20 cellular contexts compared by ENCODE assay signal in the genomic region with DNA sequence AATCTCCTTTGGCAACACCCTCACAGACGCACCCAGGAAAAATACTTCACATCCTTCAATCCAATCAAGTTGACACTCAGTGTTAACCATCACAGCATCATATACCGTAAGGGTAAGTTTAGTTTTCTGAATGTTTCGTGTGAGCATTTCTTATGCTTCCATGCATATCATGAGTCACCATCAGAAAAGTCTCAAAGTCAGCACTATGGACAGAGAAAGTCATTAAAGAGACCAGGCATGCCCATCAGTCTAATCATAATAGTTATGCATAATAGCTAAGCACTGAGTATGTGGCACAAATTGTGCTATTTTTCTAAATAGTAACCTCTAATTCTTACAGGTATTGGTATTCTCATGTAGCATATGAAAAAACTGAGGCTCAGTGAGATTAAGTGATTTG.
DNase-seq lines count a peak whose midpoint lies in the region; ATAC-seq and TF ChIP-seq lines count a peak whose summit lies in the region.
"Had no signal": no experiment of that assay in that cellular context is flagged by ENCODE, and none has a peak within 500 bp of the region (broad histone marks: within the 10 kb centered on the region; RNA-seq: fewer than 3 reads in every experiment).

No MANE protein-coding gene starts in this region.

- H2AFZ ChIP-seq in IMR-90 (replicated peaks; ENCODE audit: low read length, poor library complexity) = no peak overlapping the region

- intact Hi-C loops in IMR-90 (cut with micrococcal nuclease) = no loop called here
- intact Hi-C loops in heart right ventricle (cut with DNase I) = loop anchor here in 1 of 10 donors (10.0 kb wide), 1 partner anchor 283 kb away; no protein-coding TSS in a partner anchor
- intact Hi-C loops in cardiac septum (cut with DNase I) = no loop called here

- peak; percentile 73 for ATAC-seq in IMR-90 (ENCODE audit: low read depth)
- ATAC-seq in HG02678 (IDR thresholded peaks at IDR 0.05; ENCODE audit: unreplicated experiment) = no peak
- no peak for ATAC-seq in heart right ventricle
- ATAC-seq: stimulated activated naive B cell treated with anti-CD40 and anti-IgM and Interleukin-4, amounts not matched to agents 10 μg/mL and 1 μg/mL and 100 μg/mL, for 72 hours had no signal

- DNase-seq in AG08395 (ENCODE audit: low spot score) = peak; percentile 32
- peak; percentile 21 for DNase-seq in IMR-90
- DNase-seq in astrocyte of the hippocampus (ENCODE audit: low read depth, low spot score) = peak; percentile 39
- DNase-seq in fibroblast of the aortic adventitia (ENCODE audit: low read depth) = peak; percentile 9
- DNase-seq in stimulated activated CD4-positive, alpha-beta T cell treated with anti-CD3 and anti-CD28 coated beads, Interleukin-2, amount 100 ng/mL, for 24 hours = no peak
- no peak for DNase-seq in heart right ventricle
- DNase-seq in cardiac septum (ENCODE audit: low spot score) = no peak
- DNase-seq: activated CD4-positive, alpha-beta T cell treated with anti-CD3 and anti-CD28 coated beads, Interleukin-2, amount 50 U/mL, for 4 hours; activated naive CD4-positive, alpha-beta T cell; activated T-cell treated with anti-CD3 and anti-CD28 coated beads for 4 hours; endodermal cell; glutamatergic neuron; NCI-H1105; NCI-H2107; NCI-H524 treated with DMSO at 0.1 percent for 48 hours; stimulated activated CD4-positive, alpha-beta T cell treated with anti-CD3 and anti-CD28 coated beads, Interleukin-15, amount 100 ng/mL, for 24 hours; stimulated activated naive B cell treated with anti-CD40 and anti-IgM and Interleukin-4, amounts not matched to agents 10 μg/mL and 1 μg/mL and 100 μg/mL, for 72 hours had no signal

- H3K18ac ChIP-seq in IMR-90 (ENCODE audit: low read depth, low read length) = no peak overlapping the region

- no peak overlapping the region for H3K14ac ChIP-seq in IMR-90 (replicated peaks; ENCODE audit: low read depth, low read length)

- H3K36me3 ChIP-seq in IMR-90 (ENCODE audit: control insufficient read depth, insufficient read depth, low read length) (no peaks in the 10 kb centered on the region), heart right ventricle (no peaks in the 10 kb centered on the region)
- H3K36me3 ChIP-seq: thoracic aorta had no signal

- H4K8ac ChIP-seq in IMR-90 (ENCODE audit: low read depth in 2 of 2, low read length in 2 of 2) = no peak overlapping the region

- no peaks in the 10 kb centered on the region for H3K79me1 ChIP-seq in IMR-90 (ENCODE audit: low read depth in 1 of 2, low read length in 2 of 2)

- H3K27me3 ChIP-seq in IMR-90 (ENCODE audit: control insufficient read depth, insufficient read depth, low read length) (peaks cover 16% of the 10 kb centered on the region), heart right ventricle (no peaks in the 10 kb centered on the region)

- no peak overlapping the region for H3K4me2 ChIP-seq in IMR-90 (ENCODE audit: low read depth, low read length)
- H3K4me2 ChIP-seq: KMS-11 had no signal

- no peak overlapping the region for H2BK5ac ChIP-seq in IMR-90 (ENCODE audit: low read depth, low read length, poor library complexity, severe bottlenecking)

- no peak overlapping the region for H3K4me3 ChIP-seq in IMR-90 (ENCODE audit: insufficient read depth, low read depth, low read length)
- H3K4me3 ChIP-seq in fibroblast of the aortic adventitia (ENCODE audit: low read depth, low read length) = no peak overlapping the region
- no peak overlapping the region for H3K4me3 ChIP-seq in heart right ventricle
- H3K4me3 ChIP-seq: thoracic aorta had no signal

- no peaks in the 10 kb centered on the region for H3K9me3 ChIP-seq in IMR-90 (ENCODE audit: control insufficient read depth, insufficient read depth, low read length)
- H3K9me3 ChIP-seq in heart right ventricle = no peaks in the 10 kb centered on the region
- H3K9me3 ChIP-seq: thoracic aorta had no signal

- no CpG with 5 or more reads among the region's 3 CpGs for WGBS in IMR-90 (ENCODE audit: extremely low coverage in 2 of 2, insufficient read length in 1 of 2), 2 experiments
- 91 to 93% methylated on average over 3 of the region's 3 CpGs for WGBS in heart right ventricle, 2 donors

- BruUV-seq in IMR-90 (replicated peaks; lab: Mats Ljungman, UMichigan) = no TSS peak

- H3K56ac ChIP-seq in IMR-90 (ENCODE audit: extremely low read depth, insufficient read depth, low read length) = no peak overlapping the region

- POLR2A ChIA-PET in IMR-90 (lab: Charles Lee; ENCODE audit: unreplicated experiment) = no interaction called here

- no peak overlapping the region for H3K9ac ChIP-seq in IMR-90 (ENCODE audit: low read depth, low read length)
- H3K9ac ChIP-seq: KMS-11 had no signal

- TF ChIP-seq POLR2A in IMR-90 (IDR thresholded peaks at IDR 0.05; ENCODE audit: low read depth, low read length) = no peak

- H3K4me1 ChIP-seq in IMR-90 (ENCODE audit: control insufficient read depth, insufficient read depth, low read length) (no peaks in the 10 kb centered on the region), heart right ventricle (peaks cover 3 to 50% (median 25%) of the 10 kb centered on the region in 9 donors)

- in situ Hi-C loops in IMR-90 (cut with MboI; ENCODE audit: low sequenced_read_pairs) = no loop called here

- H3K27ac ChIP-seq in IMR-90 (ENCODE audit: insufficient read depth, low read length) = no peak overlapping the region
- H3K27ac ChIP-seq in heart right ventricle = no peak overlapping the region
- H3K27ac ChIP-seq: KMS-11, thoracic aorta had no signal

- H3K23ac ChIP-seq in IMR-90 (ENCODE audit: low read depth, low read length) = no peak overlapping the region

- TF ChIP-seq RAD21 in IMR-90 (IDR thresholded peaks at IDR 0.05; ENCODE audit: low read length) = no peak

- no peak overlapping the region for H2AK9ac ChIP-seq in IMR-90 (replicated peaks; ENCODE audit: low read depth, low read length, poor library complexity)

- no peaks in the 10 kb centered on the region for H4K20me1 ChIP-seq in IMR-90 (ENCODE audit: insufficient read depth, low read length)

- CTCF ChIA-PET in IMR-90 (lab: Yijun Ruan, JAX) = interaction anchor here (1.9 kb wide), 1 partner anchor 32 kb away, joined by 5 read pairs; no protein-coding TSS in a partner anchor

- no peak overlapping the region for H2AK5ac ChIP-seq in IMR-90 (ENCODE audit: low read depth, low read length)

- no peak overlapping the region for H4K91ac ChIP-seq in IMR-90 (ENCODE audit: insufficient read depth, low read depth, low read length)

- dilution Hi-C loops in IMR-90 (cut with HindIII; ENCODE audit: low sequenced_read_pairs, unreplicated experiment) = no loop called here

- TF ChIP-seq CTCF in IMR-90 (conservative IDR thresholded peaks at IDR 0.05; ENCODE audit: low read depth, low read length) (no peak), fibroblast of the aortic adventitia (IDR thresholded peaks at IDR 0.05; ENCODE audit: insufficient read depth, low read length) (no peak), heart right ventricle (IDR thresholded peaks at IDR 0.05) (no peak)

- H4K5ac ChIP-seq in IMR-90 (ENCODE audit: low read depth, low read length) = no peak overlapping the region

- no peak overlapping the region for H3K4ac ChIP-seq in IMR-90 (ENCODE audit: low read depth, low read length)

- H3K9me1 ChIP-seq in IMR-90 (ENCODE audit: insufficient read depth, low read length) = no peaks in the 10 kb centered on the region

- H2BK20ac ChIP-seq in IMR-90 (ENCODE audit: low read depth, low read length) = no peak overlapping the region

- no peak overlapping the region for H2BK15ac ChIP-seq in IMR-90 (ENCODE audit: low read depth, low read length)

- H2BK120ac ChIP-seq in IMR-90 (ENCODE audit: low read depth, low read length) = no peak overlapping the region

TF ChIP-seq in IMR-90, 13 proteins besides CTCF, POLR2A, EP300 and RAD21:
- TF ChIP-seq MAFK (IDR thresholded peaks at IDR 0.05; ENCODE audit: low read depth, low read length) (peak; percentile 24; the same call in 1 of the 2 replicates), CHD1 (IDR thresholded peaks at IDR 0.05; ENCODE audit: low read depth, low read length) (no peak), NFE2L2 (IDR thresholded peaks at IDR 0.05; ENCODE audit: low read depth, low read length) (no peak)

Comparison
In these comparisons a context has a peak if more than half of its experiments do, and no peak if none do; other contexts are left out.
1. DNase-seq: peak in AG08395 (single experiment), IMR-90 (single experiment), astrocyte of the hippocampus (single experiment) and fibroblast of the aortic adventitia (single experiment); none in stimulated activated CD4-positive, alpha-beta T cell treated with anti-CD3 and anti-CD28 coated beads, Interleukin-2, amount 100 ng/mL, for 24 hours (0 of 2), heart right ventricle (0 of 2) and cardiac septum (single experiment).